In the genomic region with DNA sequence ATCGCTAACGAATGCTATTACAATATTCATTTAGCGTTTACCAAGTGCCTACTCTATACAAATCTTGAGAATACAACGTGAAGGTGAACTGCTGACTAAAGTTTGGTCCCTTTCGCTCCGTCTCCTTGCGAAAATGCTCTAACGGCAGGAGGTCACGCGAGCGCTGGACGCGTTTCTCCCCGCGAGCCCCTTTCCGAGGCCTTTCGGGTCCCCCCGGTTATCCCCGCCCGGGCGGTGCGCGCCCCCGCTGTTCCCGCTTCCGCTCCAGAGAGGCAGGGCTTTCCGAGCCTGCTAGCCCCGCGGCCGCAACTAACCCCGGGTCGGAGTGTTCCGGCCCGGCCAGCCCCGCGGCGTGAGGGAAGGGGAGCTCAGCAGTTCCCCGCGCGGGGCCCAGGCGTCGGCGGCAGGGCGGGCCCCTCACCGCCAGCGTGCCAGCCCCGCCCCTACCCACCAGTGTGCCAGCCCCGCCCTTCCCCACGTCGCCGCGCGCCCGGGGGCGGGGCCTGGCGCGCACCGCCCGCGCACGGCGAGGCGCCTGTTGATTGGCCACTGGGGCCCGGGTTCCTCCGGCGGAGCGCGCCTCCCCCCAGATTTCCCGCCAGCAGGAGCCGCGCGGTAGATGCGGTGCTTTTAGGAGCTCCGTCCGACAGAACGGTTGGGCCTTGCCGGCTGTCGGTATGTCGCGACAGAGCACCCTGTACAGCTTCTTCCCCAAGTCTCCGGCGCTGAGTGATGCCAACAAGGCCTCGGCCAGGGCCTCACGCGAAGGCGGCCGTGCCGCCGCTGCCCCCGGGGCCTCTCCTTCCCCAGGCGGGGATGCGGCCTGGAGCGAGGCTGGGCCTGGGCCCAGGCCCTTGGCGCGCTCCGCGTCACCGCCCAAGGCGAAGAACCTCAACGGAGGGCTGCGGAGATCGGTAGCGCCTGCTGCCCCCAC, we compare ENCODE assay signal across 1 cellular context.
TF ChIP-seq lines count a peak whose summit lies in the region.

MSH6 (plus strand) TSS at position 589 of the 934 bp plus-strand sequence; CDS start at position 678, 89 bp downstream.

TF ChIP-seq in K562, 482 proteins besides CTCF, POLR2A, EP300 and RAD21 (continued from another document and continues in another):
- TF ChIP-seq, protein P1, sequence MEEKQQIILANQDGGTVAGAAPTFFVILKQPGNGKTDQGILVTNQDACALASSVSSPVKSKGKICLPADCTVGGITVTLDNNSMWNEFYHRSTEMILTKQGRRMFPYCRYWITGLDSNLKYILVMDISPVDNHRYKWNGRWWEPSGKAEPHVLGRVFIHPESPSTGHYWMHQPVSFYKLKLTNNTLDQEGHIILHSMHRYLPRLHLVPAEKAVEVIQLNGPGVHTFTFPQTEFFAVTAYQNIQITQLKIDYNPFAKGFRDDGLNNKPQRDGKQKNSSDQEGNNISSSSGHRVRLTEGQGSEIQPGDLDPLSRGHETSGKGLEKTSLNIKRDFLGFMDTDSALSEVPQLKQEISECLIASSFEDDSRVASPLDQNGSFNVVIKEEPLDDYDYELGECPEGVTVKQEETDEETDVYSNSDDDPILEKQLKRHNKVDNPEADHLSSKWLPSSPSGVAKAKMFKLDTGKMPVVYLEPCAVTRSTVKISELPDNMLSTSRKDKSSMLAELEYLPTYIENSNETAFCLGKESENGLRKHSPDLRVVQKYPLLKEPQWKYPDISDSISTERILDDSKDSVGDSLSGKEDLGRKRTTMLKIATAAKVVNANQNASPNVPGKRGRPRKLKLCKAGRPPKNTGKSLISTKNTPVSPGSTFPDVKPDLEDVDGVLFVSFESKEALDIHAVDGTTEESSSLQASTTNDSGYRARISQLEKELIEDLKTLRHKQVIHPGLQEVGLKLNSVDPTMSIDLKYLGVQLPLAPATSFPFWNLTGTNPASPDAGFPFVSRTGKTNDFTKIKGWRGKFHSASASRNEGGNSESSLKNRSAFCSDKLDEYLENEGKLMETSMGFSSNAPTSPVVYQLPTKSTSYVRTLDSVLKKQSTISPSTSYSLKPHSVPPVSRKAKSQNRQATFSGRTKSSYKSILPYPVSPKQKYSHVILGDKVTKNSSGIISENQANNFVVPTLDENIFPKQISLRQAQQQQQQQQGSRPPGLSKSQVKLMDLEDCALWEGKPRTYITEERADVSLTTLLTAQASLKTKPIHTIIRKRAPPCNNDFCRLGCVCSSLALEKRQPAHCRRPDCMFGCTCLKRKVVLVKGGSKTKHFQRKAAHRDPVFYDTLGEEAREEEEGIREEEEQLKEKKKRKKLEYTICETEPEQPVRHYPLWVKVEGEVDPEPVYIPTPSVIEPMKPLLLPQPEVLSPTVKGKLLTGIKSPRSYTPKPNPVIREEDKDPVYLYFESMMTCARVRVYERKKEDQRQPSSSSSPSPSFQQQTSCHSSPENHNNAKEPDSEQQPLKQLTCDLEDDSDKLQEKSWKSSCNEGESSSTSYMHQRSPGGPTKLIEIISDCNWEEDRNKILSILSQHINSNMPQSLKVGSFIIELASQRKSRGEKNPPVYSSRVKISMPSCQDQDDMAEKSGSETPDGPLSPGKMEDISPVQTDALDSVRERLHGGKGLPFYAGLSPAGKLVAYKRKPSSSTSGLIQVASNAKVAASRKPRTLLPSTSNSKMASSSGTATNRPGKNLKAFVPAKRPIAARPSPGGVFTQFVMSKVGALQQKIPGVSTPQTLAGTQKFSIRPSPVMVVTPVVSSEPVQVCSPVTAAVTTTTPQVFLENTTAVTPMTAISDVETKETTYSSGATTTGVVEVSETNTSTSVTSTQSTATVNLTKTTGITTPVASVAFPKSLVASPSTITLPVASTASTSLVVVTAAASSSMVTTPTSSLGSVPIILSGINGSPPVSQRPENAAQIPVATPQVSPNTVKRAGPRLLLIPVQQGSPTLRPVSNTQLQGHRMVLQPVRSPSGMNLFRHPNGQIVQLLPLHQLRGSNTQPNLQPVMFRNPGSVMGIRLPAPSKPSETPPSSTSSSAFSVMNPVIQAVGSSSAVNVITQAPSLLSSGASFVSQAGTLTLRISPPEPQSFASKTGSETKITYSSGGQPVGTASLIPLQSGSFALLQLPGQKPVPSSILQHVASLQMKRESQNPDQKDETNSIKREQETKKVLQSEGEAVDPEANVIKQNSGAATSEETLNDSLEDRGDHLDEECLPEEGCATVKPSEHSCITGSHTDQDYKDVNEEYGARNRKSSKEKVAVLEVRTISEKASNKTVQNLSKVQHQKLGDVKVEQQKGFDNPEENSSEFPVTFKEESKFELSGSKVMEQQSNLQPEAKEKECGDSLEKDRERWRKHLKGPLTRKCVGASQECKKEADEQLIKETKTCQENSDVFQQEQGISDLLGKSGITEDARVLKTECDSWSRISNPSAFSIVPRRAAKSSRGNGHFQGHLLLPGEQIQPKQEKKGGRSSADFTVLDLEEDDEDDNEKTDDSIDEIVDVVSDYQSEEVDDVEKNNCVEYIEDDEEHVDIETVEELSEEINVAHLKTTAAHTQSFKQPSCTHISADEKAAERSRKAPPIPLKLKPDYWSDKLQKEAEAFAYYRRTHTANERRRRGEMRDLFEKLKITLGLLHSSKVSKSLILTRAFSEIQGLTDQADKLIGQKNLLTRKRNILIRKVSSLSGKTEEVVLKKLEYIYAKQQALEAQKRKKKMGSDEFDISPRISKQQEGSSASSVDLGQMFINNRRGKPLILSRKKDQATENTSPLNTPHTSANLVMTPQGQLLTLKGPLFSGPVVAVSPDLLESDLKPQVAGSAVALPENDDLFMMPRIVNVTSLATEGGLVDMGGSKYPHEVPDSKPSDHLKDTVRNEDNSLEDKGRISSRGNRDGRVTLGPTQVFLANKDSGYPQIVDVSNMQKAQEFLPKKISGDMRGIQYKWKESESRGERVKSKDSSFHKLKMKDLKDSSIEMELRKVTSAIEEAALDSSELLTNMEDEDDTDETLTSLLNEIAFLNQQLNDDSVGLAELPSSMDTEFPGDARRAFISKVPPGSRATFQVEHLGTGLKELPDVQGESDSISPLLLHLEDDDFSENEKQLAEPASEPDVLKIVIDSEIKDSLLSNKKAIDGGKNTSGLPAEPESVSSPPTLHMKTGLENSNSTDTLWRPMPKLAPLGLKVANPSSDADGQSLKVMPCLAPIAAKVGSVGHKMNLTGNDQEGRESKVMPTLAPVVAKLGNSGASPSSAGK (IDR thresholded peaks at IDR 0.05), result peak; percentile 91
- peak; percentile 95 for TF ChIP-seq RBFOX2 (IDR thresholded peaks at IDR 0.05; ENCODE audit: low read depth, low read length)
- TF ChIP-seq PCBP1 (IDR thresholded peaks at IDR 0.05; ENCODE audit: low read depth, low read length, poor library complexity, severe bottlenecking), result peak; percentile 76
- TF ChIP-seq ZNF592 (IDR thresholded peaks at IDR 0.05), result peak; percentile 74
- TF ChIP-seq, protein P2, sequence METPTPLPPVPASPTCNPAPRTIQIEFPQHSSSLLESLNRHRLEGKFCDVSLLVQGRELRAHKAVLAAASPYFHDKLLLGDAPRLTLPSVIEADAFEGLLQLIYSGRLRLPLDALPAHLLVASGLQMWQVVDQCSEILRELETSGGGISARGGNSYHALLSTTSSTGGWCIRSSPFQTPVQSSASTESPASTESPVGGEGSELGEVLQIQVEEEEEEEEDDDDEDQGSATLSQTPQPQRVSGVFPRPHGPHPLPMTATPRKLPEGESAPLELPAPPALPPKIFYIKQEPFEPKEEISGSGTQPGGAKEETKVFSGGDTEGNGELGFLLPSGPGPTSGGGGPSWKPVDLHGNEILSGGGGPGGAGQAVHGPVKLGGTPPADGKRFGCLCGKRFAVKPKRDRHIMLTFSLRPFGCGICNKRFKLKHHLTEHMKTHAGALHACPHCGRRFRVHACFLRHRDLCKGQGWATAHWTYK (CRISPR knock-in tag; IDR thresholded peaks at IDR 0.05), result peak; percentile 23; the same call in 1 of the 2 replicates
- peak; percentile 74; the same call in 1 of the 2 replicates for TF ChIP-seq ZBTB1 (CRISPR knock-in tag; IDR thresholded peaks at IDR 0.05; ENCODE audit: borderline replicate concordance, low read depth)
- peak; percentile 74 for TF ChIP-seq TAF1 (IDR thresholded peaks at IDR 0.05; ENCODE audit: control insufficient read depth, extremely low read depth, insufficient read depth, low read length, severe bottlenecking)
- TF ChIP-seq ZKSCAN1 (IDR thresholded peaks at IDR 0.05; ENCODE audit: low read depth, low read length), result no peak
- peak; percentile 59 for TF ChIP-seq FIP1L1 (IDR thresholded peaks at IDR 0.05; ENCODE audit: low read depth, low read length, poor library complexity, severe bottlenecking)
- TF ChIP-seq, protein P3, sequence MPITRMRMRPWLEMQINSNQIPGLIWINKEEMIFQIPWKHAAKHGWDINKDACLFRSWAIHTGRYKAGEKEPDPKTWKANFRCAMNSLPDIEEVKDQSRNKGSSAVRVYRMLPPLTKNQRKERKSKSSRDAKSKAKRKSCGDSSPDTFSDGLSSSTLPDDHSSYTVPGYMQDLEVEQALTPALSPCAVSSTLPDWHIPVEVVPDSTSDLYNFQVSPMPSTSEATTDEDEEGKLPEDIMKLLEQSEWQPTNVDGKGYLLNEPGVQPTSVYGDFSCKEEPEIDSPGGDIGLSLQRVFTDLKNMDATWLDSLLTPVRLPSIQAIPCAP (CRISPR knock-in tag; IDR thresholded peaks at IDR 0.05; ENCODE audit: borderline replicate concordance), result peak; percentile 91; the same call in 1 of the 2 replicates
- TF ChIP-seq ZNF740 (CRISPR knock-in tag; IDR thresholded peaks at IDR 0.05), result peak; percentile 94
- no peak for TF ChIP-seq ZNF740 (tag; IDR thresholded peaks at IDR 0.05)
- no peak for TF ChIP-seq IRF2 (CRISPR knock-in tag; IDR thresholded peaks at IDR 0.05)
